In the genomic region with DNA sequence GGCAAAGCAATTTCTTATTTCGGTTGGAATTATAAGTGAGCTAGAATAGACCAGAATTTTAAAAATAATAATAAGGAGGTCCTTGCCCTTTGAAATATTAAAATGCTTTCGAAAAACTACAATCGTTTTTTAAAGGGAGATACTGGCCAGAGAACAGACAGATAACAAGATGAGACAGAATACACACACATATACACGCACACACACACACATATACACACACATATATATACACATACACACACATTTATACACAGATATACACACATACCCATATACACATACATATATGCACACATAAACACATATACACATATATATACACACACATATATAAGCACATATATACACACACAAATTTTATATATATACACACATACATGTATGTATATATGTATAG, we compare ENCODE assay signal across 11 cellular contexts.
"Had no signal": no experiment of that assay in that cellular context is flagged by ENCODE, and none has a peak within 500 bp of the region (broad histone marks: within the 10 kb centered on the region; RNA-seq: fewer than 3 reads in every experiment).

No MANE protein-coding gene starts in this region.

- H3K9ac ChIP-seq: GM23248 had no signal

- DNase-seq: GM23248, GOT3, H7, H9, HCEC 1CT, HFFc6 had no signal

- ATAC-seq: GM23338, HCT116 had no signal

- H3K4me2 ChIP-seq: GM23338 had no signal

- H3K9me3 Mint-ChIP-seq: GM23338 had no signal

- H3K27ac Mint-ChIP-seq: GM23338, H9, HFFc6 had no signal

- H3K9me3 ChIP-seq: HAP-1 had no signal

- H3K27ac ChIP-seq: GM23248 had no signal

- H3K36me3 ChIP-seq: HAP-1 had no signal

- FAIRE-seq: H1, H54 had no signal

- H3K4me3 ChIP-seq: GM23248, GM23338, HAP-1 had no signal

- H3K4me3 Mint-ChIP-seq: GM23338, H9, HFFc6 had no signal

- H2AFZ ChIP-seq: GM23248, GM23338 had no signal
